ENCODE assay signal across 22 cellular contexts in the genomic region with DNA sequence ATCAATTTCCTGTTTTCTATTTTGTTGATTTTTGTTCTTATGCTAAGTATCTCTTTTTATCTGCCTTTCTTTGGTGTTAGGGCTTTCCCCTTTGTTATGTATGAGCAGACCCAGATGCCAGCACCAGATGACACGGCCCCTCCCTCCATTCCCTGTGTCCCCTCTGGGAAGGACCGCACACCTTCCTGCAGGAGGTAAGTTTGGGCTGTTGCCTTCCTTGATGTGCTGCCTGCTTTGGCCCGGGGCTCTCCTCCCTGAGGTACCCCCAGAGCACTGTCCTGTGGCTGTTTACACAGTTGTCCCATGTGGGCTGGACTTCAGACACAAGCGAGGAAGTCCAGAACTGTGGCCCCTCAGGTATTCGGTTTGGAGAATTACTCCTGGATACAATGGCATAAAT.
"Had no signal": no experiment of that assay in that cellular context is flagged by ENCODE, and none has a peak within 500 bp of the region (broad histone marks: within the 10 kb centered on the region; RNA-seq: fewer than 3 reads in every experiment).

No MANE protein-coding gene starts in this region.

- H3K27me3 ChIP-seq: esophagus squamous epithelium, testis, transverse colon had no signal

- H3K9me3 ChIP-seq: esophagus squamous epithelium, lower lobe of right lung, testis, transverse colon had no signal

- DNase-seq: activated CD4-positive, alpha-beta T cell treated with anti-CD3 and anti-CD28 coated beads for 36 hours; activated CD4-positive, CD25-positive, alpha-beta regulatory T cell; activated CD8-positive, alpha-beta memory T cell treated with anti-CD3 and anti-CD28 coated beads, Interleukin-2, amount 10 ng/mL, durations not matched to agents 7 days and 5 days; activated CD8-positive, alpha-beta T cell treated with anti-CD3 and anti-CD28 coated beads, Interleukin-2, amount 10 ng/mL, durations not matched to agents 7 days and 5 days; activated naive CD4-positive, alpha-beta T cell; activated T-cell treated with anti-CD3 and anti-CD28 coated beads, Interleukin-2, amount 50 U/mL, for 72 hours; anterior cingulate cortex; esophagus squamous epithelium; foreskin melanocyte; left lung; lower lobe of right lung; mucosa of descending colon; posterior cingulate gyrus; retina; stimulated activated CD4-positive, alpha-beta T cell treated with anti-CD3 and anti-CD28 coated beads, Interleukin-12 subunit alpha, Interleukin-12 subunit beta, amount 100 ng/mL, for 4 hours; stimulated activated CD4-positive, alpha-beta T cell treated with anti-CD3 and anti-CD28 coated beads, Interleukin-4, amount 100 ng/mL, for 1 hour; stimulated activated naive CD8-positive, alpha-beta T cell treated with anti-CD3 and anti-CD28 coated beads, Interleukin-15, Interleukin-2, amounts not matched to agents 100 U/mL and 50 U/mL, for 24 hours; T-helper 1 cell; testis; transverse colon had no signal

- H3K27ac ChIP-seq: esophagus squamous epithelium, left lung, lower lobe of right lung, skin epidermis, testis, transverse colon had no signal

- H3K4me1 ChIP-seq: esophagus squamous epithelium, left lung, lower lobe of right lung, testis, transverse colon had no signal

- H3K4me3 ChIP-seq: esophagus squamous epithelium, left lung, lower lobe of right lung, mucosa of descending colon, skin epidermis, testis, transverse colon had no signal

- H3K36me3 ChIP-seq: esophagus squamous epithelium, left lung, lower lobe of right lung, transverse colon had no signal

- FAIRE-seq: bronchial epithelial cell had no signal
